Comparison of ENCODE assay signal across 16 cellular contexts in the genomic region with DNA sequence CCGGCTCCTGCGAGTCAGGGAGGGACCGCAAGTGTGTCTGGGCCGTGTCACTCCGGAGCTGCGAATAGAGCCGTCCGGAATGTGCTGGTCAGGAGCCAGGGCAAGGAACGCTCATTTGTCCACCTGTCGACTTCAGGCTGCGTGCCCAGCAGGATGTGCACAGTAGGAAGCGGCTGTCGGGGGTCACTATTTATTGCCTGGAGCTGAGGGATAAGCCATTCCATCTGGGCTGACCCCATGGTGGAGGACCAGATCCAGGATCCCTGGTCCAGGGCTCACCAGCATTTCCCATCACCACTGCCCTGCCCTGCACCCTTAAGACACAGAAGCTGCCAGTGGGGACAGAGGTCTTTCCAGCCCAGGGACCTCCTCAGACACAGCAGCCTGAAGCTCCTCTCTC. TPM values are rescaled to one million over a fixed set of nuclear protein-coding genes. Genes with fewer than 3 reads are reported as not detected.
DNase-seq lines count a peak whose midpoint lies in the region; ATAC-seq, FAIRE-seq and TF ChIP-seq lines count a peak whose summit lies in the region.
"Had no signal": no experiment of that assay in that cellular context is flagged by ENCODE, and none has a peak within 500 bp of the region (broad histone marks: within the 10 kb centered on the region; RNA-seq: fewer than 3 reads in every experiment).

No MANE protein-coding gene starts in this region.

- POLR2A ChIA-PET in PC-3 (lab: Charles Lee; ENCODE audit: unreplicated experiment) (no interaction called here), endothelial cell of umbilical vein (lab: Charles Lee) (no interaction called here), T-cell (lab: Charles Lee) (interaction anchor here in 1 of 2 donors (1.0 kb wide), 1 partner anchor 189 kb away, joined by 3 read pairs; no protein-coding TSS in a partner anchor)

- CTCF ChIA-PET in PC-3 (lab: Charles Lee), result no interaction called here
- CTCF ChIA-PET in endothelial cell of umbilical vein (lab: Charles Lee), result interaction anchor here (1.1 to 2.6 kb wide), 11 partner anchors 9 to 71 kb away, joined by 3 to 20 read pairs (median 6); partner anchors contain the start of gene NTSR1
- CTCF ChIA-PET in T-cell (lab: Charles Lee), result no interaction called here

- ATAC-seq in PC-3, result peak; percentile 68
- no peak for ATAC-seq in T-cell (replicated peaks in 1 of 4)
- ATAC-seq in GM19023 (IDR thresholded peaks at IDR 0.05; ENCODE audit: unreplicated experiment), result no peak
- ATAC-seq: left lobe of liver had no signal

- no peaks in the 10 kb centered on the region for H3F3A ChIP-seq in PC-3 (ENCODE audit: low read length, unreplicated experiment)

- intact Hi-C loops in PC-3 (cut with micrococcal nuclease), result no loop called here
- intact Hi-C loops in endothelial cell of umbilical vein (cut with micrococcal nuclease), result no loop called here

- dilution Hi-C loops in endothelial cell of umbilical vein (cut with MboI; ENCODE audit: extremely low pct_ligation_motif_present, low sequenced_read_pairs), result no loop called here

- H3K36me3 ChIP-seq in PC-3 (ENCODE audit: low read depth, low read length), result no peaks in the 10 kb centered on the region
- no peaks in the 10 kb centered on the region for H3K36me3 ChIP-seq in endothelial cell of umbilical vein (ENCODE audit: control insufficient read depth in 2 of 2, extremely low read depth in 1 of 2, insufficient read depth in 2 of 2, low read length in 2 of 2)
- H3K36me3 ChIP-seq in effector memory CD4-positive, alpha-beta T cell (ENCODE audit: control insufficient read depth, insufficient read depth, low read length), result no peaks in the 10 kb centered on the region

- no peak for TF ChIP-seq CTCF in PC-3 (conservative IDR thresholded peaks at IDR 0.05; ENCODE audit: low read depth, low read length)
- TF ChIP-seq CTCF in endothelial cell of umbilical vein (IDR thresholded peaks at IDR 0.05; ENCODE audit: extremely low read depth in 1 of 2, insufficient read depth in 1 of 2, low read depth in 1 of 2, low read length in 2 of 2), result no peak

- H3K4me2 ChIP-seq in PC-3 (ENCODE audit: low read length), result no peak overlapping the region
- no peak overlapping the region for H3K4me2 ChIP-seq in endothelial cell of umbilical vein (ENCODE audit: insufficient read depth, low read length)

- H3K9ac ChIP-seq in PC-3 (ENCODE audit: low read length), result no peak overlapping the region
- no peak overlapping the region for H3K9ac ChIP-seq in endothelial cell of umbilical vein (replicated peaks; ENCODE audit: extremely low read depth, insufficient read depth, low read length)

- H3K9me3 ChIP-seq in PC-3 (ENCODE audit: low read length) (no peaks in the 10 kb centered on the region), endothelial cell of umbilical vein (replicated peaks; ENCODE audit: control insufficient read depth, insufficient read depth, low read length) (no peaks in the 10 kb centered on the region)
- no peaks in the 10 kb centered on the region for H3K9me3 ChIP-seq in effector memory CD4-positive, alpha-beta T cell (ENCODE audit: control insufficient read depth, low read length)

- no peaks in the 10 kb centered on the region for H3K9me2 ChIP-seq in PC-3 (replicated peaks; ENCODE audit: low read length)

- H4K20me1 ChIP-seq in PC-3 (ENCODE audit: low read length) (no peaks in the 10 kb centered on the region), endothelial cell of umbilical vein (replicated peaks; ENCODE audit: control insufficient read depth, extremely low read depth, insufficient read depth, low read length) (no peaks in the 10 kb centered on the region)

- H3K27me3 Mint-ChIP-seq in T-cell, result peaks cover 0 to 5% of the 10 kb centered on the region in 2 donors
- H3K27me3 Mint-ChIP-seq: brain had no signal

- peaks cover 8% of the 10 kb centered on the region for H3K36me3 Mint-ChIP-seq in T-cell

- H3K27ac Mint-ChIP-seq in T-cell, result no peak overlapping the region
- H3K27ac Mint-ChIP-seq: activated CD4-positive, alpha-beta T cell treated with anti-CD3 and anti-CD28 coated beads, Interleukin-2, amount 10 ng/mL, durations not matched to agents 24 days and 14 days; brain; endodermal cell; nephron progenitor cell had no signal

- H3K9me1 ChIP-seq in endothelial cell of umbilical vein (replicated peaks; ENCODE audit: control insufficient read depth, extremely low read depth, insufficient read depth, low read length), result no peaks in the 10 kb centered on the region

- H3K27ac ChIP-seq in PC-3 (ENCODE audit: low read length) (no peak overlapping the region), endothelial cell of umbilical vein (ENCODE audit: insufficient read depth, low read depth, low read length) (no peak overlapping the region)
- H3K27ac ChIP-seq in effector memory CD4-positive, alpha-beta T cell (ENCODE audit: insufficient read depth, low read length, poor library complexity, severe bottlenecking), result no peak overlapping the region

- H3K79me2 ChIP-seq in PC-3 (ENCODE audit: low read length), result no peaks in the 10 kb centered on the region
- H3K79me2 ChIP-seq in endothelial cell of umbilical vein (ENCODE audit: control insufficient read depth, insufficient read depth, low read length), result no peaks in the 10 kb centered on the region

- no TSS peak for BruUV-seq in PC-3 (replicated peaks; lab: Mats Ljungman, UMichigan)
- BruUV-seq in endothelial cell of umbilical vein (replicated peaks; lab: Mats Ljungman, UMichigan), result no TSS peak

- FAIRE-seq in endothelial cell of umbilical vein (lab: Jason Lieb, UNC), result no peak
- FAIRE-seq in RCC 7860 (lab: Jason Lieb, UNC), result no peak
- FAIRE-seq: small intestine had no signal

- H3K9me3 Mint-ChIP-seq in T-cell, result peaks cover 11 to 25% (median 20%) of the 10 kb centered on the region in 3 donors

- H3K27me3 ChIP-seq in PC-3 (ENCODE audit: low read length) (no peaks in the 10 kb centered on the region), endothelial cell of umbilical vein (ENCODE audit: control insufficient read depth in 2 of 2, insufficient read depth in 2 of 2, low read length in 2 of 2) (peaks cover 0 to 30% of the 10 kb centered on the region in 2 experiments)
- H3K27me3 ChIP-seq in effector memory CD4-positive, alpha-beta T cell (replicated peaks; ENCODE audit: control insufficient read depth, insufficient read depth, low read length, poor library complexity, severe bottlenecking), result no peaks in the 10 kb centered on the region

- H3K4me1 ChIP-seq in PC-3 (ENCODE audit: insufficient read depth, low read length) (no peaks in the 10 kb centered on the region), endothelial cell of umbilical vein (ENCODE audit: control insufficient read depth, extremely low read depth, insufficient read depth, low read length) (no peaks in the 10 kb centered on the region)
- H3K4me1 ChIP-seq in effector memory CD4-positive, alpha-beta T cell (ENCODE audit: control insufficient read depth, insufficient read depth, low read length, poor library complexity, severe bottlenecking), result peaks cover 5% of the 10 kb centered on the region

- peaks cover 9 to 17% (median 10%) of the 10 kb centered on the region in 3 donors for H3K4me1 Mint-ChIP-seq in T-cell
- H3K4me1 Mint-ChIP-seq: endodermal cell had no signal

- H2AFZ ChIP-seq in PC-3 (ENCODE audit: low read length) (no peak overlapping the region), endothelial cell of umbilical vein (ENCODE audit: low read depth, low read length) (no peak overlapping the region)

- DNase-seq in HT1080 (ENCODE audit: low read depth) (peak; percentile 48), PC-3 (peak; percentile 35), endothelial cell of umbilical vein (ENCODE audit: low read depth, low spot score) (peak; percentile 50), pulmonary artery endothelial cell (ENCODE audit: low read depth, low spot score) (peak; percentile 40), T-cell (no peak), RCC 7860 (ENCODE audit: low spot score) (no peak)
- no peak for DNase-seq in effector memory CD4-positive, alpha-beta T cell
- DNase-seq: activated CD4-positive, alpha-beta T cell treated with anti-CD3 and anti-CD28 coated beads, Interleukin-2, amount 10 ng/mL, durations not matched to agents 24 days and 14 days; endodermal cell; NCI-H2171; nephron progenitor cell; small intestine had no signal

- TF ChIP-seq POLR2A in endothelial cell of umbilical vein (IDR thresholded peaks at IDR 0.05; ENCODE audit: low read depth, low read length), result no peak

- H3K4me3 ChIP-seq in PC-3 (ENCODE audit: low read length) (no peak overlapping the region), endothelial cell of umbilical vein (replicated peaks in 1 of 3; ENCODE audit: insufficient read depth in 1 of 3, low read depth in 1 of 3, low read length in 3 of 3) (no peak overlapping the region)
- no peak overlapping the region for H3K4me3 ChIP-seq in effector memory CD4-positive, alpha-beta T cell (ENCODE audit: insufficient read depth, low read depth, low read length, poor library complexity, severe bottlenecking)

- no peak overlapping the region for H3K4me3 Mint-ChIP-seq in T-cell
- H3K4me3 Mint-ChIP-seq: activated CD4-positive, alpha-beta T cell treated with anti-CD3 and anti-CD28 coated beads, Interleukin-2, amount 10 ng/mL, durations not matched to agents 24 days and 14 days; brain; endodermal cell; nephron progenitor cell had no signal

TF ChIP-seq in endothelial cell of umbilical vein, 7 proteins besides CTCF, POLR2A, EP300 and RAD21 (continues in another document):
- no peak for TF ChIP-seq JUN (IDR thresholded peaks at IDR 0.05; ENCODE audit: borderline replicate concordance, insufficient read depth, insufficient read length, low read depth)
- no peak for TF ChIP-seq MYC (IDR thresholded peaks at IDR 0.05; ENCODE audit: low read depth, low read length)
- TF ChIP-seq MAX (IDR thresholded peaks at IDR 0.05; ENCODE audit: insufficient read depth, insufficient read length), result no peak
- no peak for TF ChIP-seq POLR2AphosphoS5 (IDR thresholded peaks at IDR 0.05; ENCODE audit: insufficient read depth, low read depth, low read length)

RNA-seq across cellular contexts. Expression of gene NTSR1, which starts 14.7 kb away (rescaled TPM):
- 0.19 and 0.50 TPM in 2 replicates for total RNA-seq in HT1080 (2014; rRNA removed; shearing (Covaris generic))
- 0.10 and 0.22 TPM in 2 replicates for polyA plus RNA-seq in HT1080 (2015; cell fraction: cytosol; rRNA removed)
- polyA plus RNA-seq in HT1080 (2015; cell fraction: nucleus; rRNA removed), result 0.15 and 0.24 TPM in 2 replicates
- total RNA-seq in PC-3 (2014; rRNA removed) (7.8 and 10.6 TPM in 2 replicates), endothelial cell of umbilical vein (0.30 and 2.1 TPM in 2 replicates), pulmonary artery endothelial cell (1.8 and 2.2 TPM in 2 replicates), T-cell (under 1 TPM in 3 of 5 donors, not detected in 2; 0.33 to 0.63 (median 0.53) TPM)
- polyA plus RNA-seq in endothelial cell of umbilical vein, result 0.11 and 0.14 TPM in 2 replicates
- polyA plus RNA-seq in endothelial cell of umbilical vein (2011; cell fraction: cytosol; rRNA removed), result 0.14 and 0.21 TPM in 2 replicates
- 0.15 and 0.20 TPM in 2 replicates for polyA plus RNA-seq in endothelial cell of umbilical vein (2011; cell fraction: nucleus; rRNA removed)
- polyA plus RNA-seq in endothelial cell of umbilical vein (2012), result 0.82 and 2.2 TPM in 2 replicates
- polyA minus RNA-seq in endothelial cell of umbilical vein, result not detected in 2 replicates
- not detected for polyA minus RNA-seq in endothelial cell of umbilical vein (2011; cell fraction: cytosol; rRNA and poly(A)+ RNA removed)
- polyA minus RNA-seq in endothelial cell of umbilical vein (2011; cell fraction: nucleus; rRNA and poly(A)+ RNA removed), result 0.10 TPM in 1 of 2 replicates, not detected in the other
- total RNA-seq: activated CD4-positive, alpha-beta T cell treated with anti-CD3 and anti-CD28 coated beads, Interleukin-2, amount 10 ng/mL, durations not matched to agents 24 days and 14 days; T-helper 1 cell treated with Interleukin-12 subunit alpha and Interleukin-12 subunit beta and Interleukin-4 antibody, amounts not matched to agents 30 ng/mL and 1 ng/mL, for 36 hours had no signal

Comparison
In these comparisons a context has a peak if more than half of its experiments do, and no peak if none do; other contexts are left out.
1. DNase-seq: peak in HT1080 (single experiment), PC-3 (single experiment), endothelial cell of umbilical vein (single experiment) and pulmonary artery endothelial cell (single experiment); none in T-cell (0 of 34), effector memory CD4-positive, alpha-beta T cell (0 of 3) and RCC 7860 (single experiment).